15 cellular contexts compared by ENCODE assay signal in genomic region chr2:215413484-215413777, GRCh38. TPM values are rescaled to one million over a fixed set of nuclear protein-coding genes. Genes with fewer than 3 reads are reported as not detected.
"Had no signal": no experiment of that assay in that cellular context is flagged by ENCODE, and none has a peak within 500 bp of the region (broad histone marks: within the 10 kb centered on the region; RNA-seq: fewer than 3 reads in every experiment).

No MANE protein-coding gene starts in this region.

- DNase-seq: activated B cell treated with CpG ODN at 0.5 μM for 24 hours; activated CD4-positive, alpha-beta T cell treated with anti-CD3 and anti-CD28 coated beads, Interleukin-2, amount 10 ng/mL, durations not matched to agents 24 days and 14 days; activated CD8-positive, alpha-beta memory T cell treated with anti-CD3 and anti-CD28 coated beads, Interleukin-2, amount 50 U/mL, for 48 hours; activated gamma-delta T cell treated with Interleukin-2 at 50 U/mL for 16 hours; activated T-cell treated with anti-CD3 and anti-CD28 coated beads, Interleukin-2, amount 50 U/mL, for 72 hours; amygdala; dermis blood vessel endothelial cell; kidney glomerular epithelial cell; stimulated activated CD4-positive, alpha-beta T cell treated with anti-CD3 and anti-CD28 coated beads, Interleukin-2, amount 100 ng/mL, for 48 hours; T-helper 2 cell; thyroid gland had no signal

- ATAC-seq: activated T-cell treated with anti-CD3 and anti-CD28 coated beads, Interleukin-2, amount 50 U/mL, for 72 hours; stimulated activated memory B cell treated with anti-CD40 and anti-IgM and Interleukin-4, amounts not matched to agents 10 μg/mL and 1 μg/mL and 100 μg/mL, for 72 hours had no signal

- H3K4me1 ChIP-seq: thyroid gland had no signal

- FAIRE-seq: TTC549 had no signal

- H3K36me3 ChIP-seq: thyroid gland had no signal

- H3K27me3 ChIP-seq: thyroid gland had no signal

- H3K4me3 Mint-ChIP-seq: activated B cell treated with CpG ODN at 0.5 μM for 24 hours; activated CD4-positive, alpha-beta T cell treated with anti-CD3 and anti-CD28 coated beads, Interleukin-2, amount 10 ng/mL, durations not matched to agents 24 days and 14 days; activated naive CD8-positive, alpha-beta T cell; activated T-cell treated with anti-CD3 and anti-CD28 coated beads, Interleukin-2, amount 50 U/mL, for 72 hours; nephron; stimulated activated memory B cell treated with anti-CD40 and anti-IgM and Interleukin-4, amounts not matched to agents 10 μg/mL and 1 μg/mL and 100 μg/mL, for 72 hours had no signal

- H3K4me3 ChIP-seq: thyroid gland had no signal

- H3K27ac Mint-ChIP-seq: activated B cell treated with CpG ODN at 0.5 μM for 24 hours; activated CD4-positive, alpha-beta T cell treated with anti-CD3 and anti-CD28 coated beads, Interleukin-2, amount 10 ng/mL, durations not matched to agents 24 days and 14 days; activated naive CD8-positive, alpha-beta T cell; activated T-cell treated with anti-CD3 and anti-CD28 coated beads, Interleukin-2, amount 50 U/mL, for 72 hours; nephron; stimulated activated memory B cell treated with anti-CD40 and anti-IgM and Interleukin-4, amounts not matched to agents 10 μg/mL and 1 μg/mL and 100 μg/mL, for 72 hours had no signal

- H3K9me3 Mint-ChIP-seq: activated B cell treated with CpG ODN at 0.5 μM for 24 hours; activated CD4-positive, alpha-beta T cell treated with anti-CD3 and anti-CD28 coated beads, Interleukin-2, amount 10 ng/mL, durations not matched to agents 24 days and 14 days; activated T-cell treated with anti-CD3 and anti-CD28 coated beads, Interleukin-2, amount 50 U/mL, for 72 hours; nephron; stimulated activated memory B cell treated with anti-CD40 and anti-IgM and Interleukin-4, amounts not matched to agents 10 μg/mL and 1 μg/mL and 100 μg/mL, for 72 hours had no signal

- H3K4me1 Mint-ChIP-seq: activated B cell treated with CpG ODN at 0.5 μM for 24 hours; nephron; stimulated activated memory B cell treated with anti-CD40 and anti-IgM and Interleukin-4, amounts not matched to agents 10 μg/mL and 1 μg/mL and 100 μg/mL, for 72 hours had no signal

- H3K9me3 ChIP-seq: thyroid gland had no signal

- H3K36me3 Mint-ChIP-seq: activated naive CD8-positive, alpha-beta T cell; stimulated activated memory B cell treated with anti-CD40 and anti-IgM and Interleukin-4, amounts not matched to agents 10 μg/mL and 1 μg/mL and 100 μg/mL, for 72 hours had no signal

- H3K27ac ChIP-seq: thyroid gland had no signal

RNA-seq across cellular contexts. Expression of gene FN1, which starts 22.4 kb away (rescaled TPM):
- total RNA-seq: activated B cell treated with CpG ODN at 0.5 μM for 24 hours had no signal
